ENCODE assay signal across 19 cellular contexts in genomic region chr22:32478552-32478951, GRCh38. TPM values are rescaled to one million over a fixed set of nuclear protein-coding genes. Genes with fewer than 3 reads are reported as not detected.
"Had no signal": no experiment of that assay in that cellular context is flagged by ENCODE, and none has a peak within 500 bp of the region (broad histone marks: within the 10 kb centered on the region; RNA-seq: fewer than 3 reads in every experiment).

No MANE protein-coding gene starts in this region.

RNA-seq across cellular contexts. Expression of gene BPIFC, which starts 14.3 kb away (rescaled TPM):
- total RNA-seq: activated CD4-positive, alpha-beta memory T cell treated with anti-CD3 and anti-CD28 coated beads for 36 hours; activated CD4-positive, alpha-beta T cell treated with anti-CD3 and anti-CD28 coated beads for 36 hours; activated CD4-positive, alpha-beta T cell treated with anti-CD3 and anti-CD28 coated beads, Interleukin-2, amount 10 ng/mL, durations not matched to agents 24 days and 14 days; activated CD8-positive, alpha-beta memory T cell treated with anti-CD3 and anti-CD28 coated beads for 36 hours; activated CD8-positive, alpha-beta memory T cell treated with anti-CD3 and anti-CD28 coated beads, Interleukin-2, amount 10 ng/mL, durations not matched to agents 7 days and 5 days; activated CD8-positive, alpha-beta T cell treated with anti-CD3 and anti-CD28 coated beads, Interleukin-2, amount 10 ng/mL, durations not matched to agents 7 days and 5 days; activated naive CD4-positive, alpha-beta T cell treated with anti-CD3 and anti-CD28 coated beads, Interleukin-2, amount 50 U/mL, for 72 hours; activated T-cell treated with anti-CD3 and anti-CD28 coated beads, Interleukin-2, amount 50 U/mL, for 72 hours; astrocyte; bronchial epithelial cell; cardiac septum; cerebellum; fibroblast of lung; fibroblast of villous mesenchyme; gastroesophageal sphincter; glomerular endothelial cell; heart right ventricle; T-helper 1 cell treated with Interleukin-12 subunit alpha and Interleukin-12 subunit beta and Interleukin-4 antibody, amounts not matched to agents 30 ng/mL and 1 ng/mL, for 36 hours had no signal
- polyA plus RNA-seq: adipose tissue, fibroblast of lung, heart right ventricle had no signal
